In genomic region chr14:34875031-34875922, GRCh38 we compare ENCODE assay signal across 1 cellular context.
TF ChIP-seq lines count a peak whose summit lies in the region.

Gene BAZ1A (minus strand): TSS chr14:34875360. CDS start chr14:34874604, 756 bp downstream.

TF ChIP-seq in HepG2, 621 proteins besides CTCF, POLR2A, EP300 and RAD21 (continued from another document and continues in another):
- no peak for TF ChIP-seq DBP (CRISPR knock-in tag; IDR thresholded peaks at IDR 0.05; ENCODE audit: not compliant biosample characterization)
- TF ChIP-seq SP2 (CRISPR knock-in tag; IDR thresholded peaks at IDR 0.05): no peak
- peak; percentile 92 for TF ChIP-seq ZNF691 (CRISPR knock-in tag; IDR thresholded peaks at IDR 0.05; ENCODE audit: borderline replicate concordance, low read depth)
- TF ChIP-seq THRA (CRISPR knock-in tag; IDR thresholded peaks at IDR 0.05; ENCODE audit: borderline replicate concordance): peak; percentile 89
- peak; percentile 38; the same call in 1 of the 2 replicates for TF ChIP-seq ZBTB7A (CRISPR knock-in tag; IDR thresholded peaks at IDR 0.05)
- TF ChIP-seq HDAC2 (CRISPR knock-in tag; IDR thresholded peaks at IDR 0.05): peak; percentile 83
- TF ChIP-seq ZNF138 (CRISPR knock-in tag; IDR thresholded peaks at IDR 0.05; ENCODE audit: low read depth): peak; percentile 96
- 0 out of 2 replicates have a peak, but pooled peaks have one; percentile 2 for TF ChIP-seq ZFX (CRISPR knock-in tag; IDR thresholded peaks at IDR 0.05; ENCODE audit: low read depth)
- TF ChIP-seq TARDBP (CRISPR knock-in tag; IDR thresholded peaks at IDR 0.05): peak; percentile 82; the same call in 1 of the 2 replicates
- no peak for TF ChIP-seq ZNF446 (CRISPR knock-in tag; IDR thresholded peaks at IDR 0.05)
- TF ChIP-seq HNF4G (IDR thresholded peaks at IDR 0.05; ENCODE audit: borderline replicate concordance, low read depth, low read length): no peak
- 0 out of 2 replicates have a peak, but pooled peaks have one; percentile 21 for TF ChIP-seq HNF4G (CRISPR knock-in tag; IDR thresholded peaks at IDR 0.05; ENCODE audit: borderline replicate concordance, low read depth)
- TF ChIP-seq POGK (CRISPR knock-in tag; conservative IDR thresholded peaks at IDR 0.05): peak; percentile 79; the same call in 1 of the 2 replicates
- TF ChIP-seq GPN1 (CRISPR knock-in tag; IDR thresholded peaks at IDR 0.05; ENCODE audit: borderline replicate concordance): peak; percentile 96
- peak; percentile 73 for TF ChIP-seq NFYC (CRISPR knock-in tag; IDR thresholded peaks at IDR 0.05)
- peak; percentile 15; the same call in 1 of the 2 replicates for TF ChIP-seq RXRA (CRISPR knock-in tag; IDR thresholded peaks at IDR 0.05)
- peak; percentile 39; the same call in 1 of the 2 replicates for TF ChIP-seq TGIF2 (CRISPR knock-in tag; IDR thresholded peaks at IDR 0.05)
- TF ChIP-seq ZNF549 (CRISPR knock-in tag; IDR thresholded peaks at IDR 0.05): peak; percentile 5; the same call in 1 of the 2 replicates
- TF ChIP-seq ZNF180 (CRISPR knock-in tag; IDR thresholded peaks at IDR 0.05; ENCODE audit: borderline replicate concordance, low read depth): no peak
- peak; percentile 77 for TF ChIP-seq NFYB (CRISPR knock-in tag; IDR thresholded peaks at IDR 0.05)
- TF ChIP-seq GATAD2A (CRISPR knock-in tag; IDR thresholded peaks at IDR 0.05): peak; percentile 80
- TF ChIP-seq ATF7 (IDR thresholded peaks at IDR 0.05): no peak
- TF ChIP-seq ATF7 (CRISPR knock-in tag; IDR thresholded peaks at IDR 0.05): no peak
- TF ChIP-seq ZSCAN21 (CRISPR knock-in tag; IDR thresholded peaks at IDR 0.05; ENCODE audit: borderline replicate concordance): peak; percentile 90
- peak; percentile 86; the same call in 1 of the 2 replicates for TF ChIP-seq ZFP37 (CRISPR knock-in tag; IDR thresholded peaks at IDR 0.05; ENCODE audit: borderline replicate concordance)
- no peak for TF ChIP-seq ZNF770 (CRISPR knock-in tag; IDR thresholded peaks at IDR 0.05)
- no peak for TF ChIP-seq ATM (IDR thresholded peaks at IDR 0.05; ENCODE audit: borderline replicate concordance)
- TF ChIP-seq MXI1 (IDR thresholded peaks at IDR 0.05; ENCODE audit: borderline replicate concordance, low read depth, low read length): 0 out of 3 replicates have a peak, but pooled peaks have one; percentile 29
- TF ChIP-seq SNAPC2 (CRISPR knock-in tag; IDR thresholded peaks at IDR 0.05): peak; percentile 98
- TF ChIP-seq ZUFSP (CRISPR knock-in tag; IDR thresholded peaks at IDR 0.05; ENCODE audit: borderline replicate concordance): no peak
- no peak for TF ChIP-seq ZNF784 (CRISPR knock-in tag; IDR thresholded peaks at IDR 0.05; ENCODE audit: borderline replicate concordance)
- TF ChIP-seq NR0B2 (CRISPR knock-in tag; IDR thresholded peaks at IDR 0.05): peak; percentile 94
- no peak for TF ChIP-seq ZNF343 (CRISPR knock-in tag; IDR thresholded peaks at IDR 0.05)
- peak; percentile 83; the same call in 1 of the 2 replicates for TF ChIP-seq DMAP1 (CRISPR knock-in tag; IDR thresholded peaks at IDR 0.05)
- TF ChIP-seq WIZ (CRISPR knock-in tag; IDR thresholded peaks at IDR 0.05): no peak
- TF ChIP-seq ZNF543 (CRISPR knock-in tag; IDR thresholded peaks at IDR 0.05): no peak
- no peak for TF ChIP-seq TEAD2 (CRISPR knock-in tag; IDR thresholded peaks at IDR 0.05)
- TF ChIP-seq RNF2 (conservative IDR thresholded peaks at IDR 0.05; ENCODE audit: low read depth): no peak; the same call in 1 of the 2 replicates
- TF ChIP-seq LCORL (IDR thresholded peaks at IDR 0.05): no peak
- no peak for TF ChIP-seq LCORL (CRISPR knock-in tag; IDR thresholded peaks at IDR 0.05)
- TF ChIP-seq ZNF792 (CRISPR knock-in tag; IDR thresholded peaks at IDR 0.05): peak; percentile 90; the same call in 1 of the 2 replicates
- no peak for TF ChIP-seq NAIF1 (CRISPR knock-in tag; IDR thresholded peaks at IDR 0.05; ENCODE audit: borderline replicate concordance)
- no peak for TF ChIP-seq ZFP1 (CRISPR knock-in tag; IDR thresholded peaks at IDR 0.05)
- TF ChIP-seq DDIT3 (CRISPR knock-in tag; IDR thresholded peaks at IDR 0.05): 0 out of 2 replicates have a peak, but pooled peaks have one; percentile 34
- peak; percentile 72; the same call in 1 of the 2 replicates for TF ChIP-seq HINFP (CRISPR knock-in tag; IDR thresholded peaks at IDR 0.05; ENCODE audit: low read depth)
- TF ChIP-seq ZMAT3 (CRISPR knock-in tag; conservative IDR thresholded peaks at IDR 0.05): peak; percentile 76
- peak; percentile 85 for TF ChIP-seq ELF1 (CRISPR knock-in tag; IDR thresholded peaks at IDR 0.05)
- TF ChIP-seq FIP1L1 (IDR thresholded peaks at IDR 0.05; ENCODE audit: borderline replicate concordance, insufficient read depth, low read depth, low read length): 0 out of 2 replicates have a peak, but pooled peaks have one; percentile 90
- TF ChIP-seq SAP130 (CRISPR knock-in tag; IDR thresholded peaks at IDR 0.05; ENCODE audit: low read depth): peak; percentile 93
- TF ChIP-seq SOX5 (CRISPR knock-in tag; IDR thresholded peaks at IDR 0.05; ENCODE audit: borderline replicate concordance): peak; percentile 48; the same call in 1 of the 2 replicates
- 0 out of 2 replicates have a peak, but pooled peaks have one; percentile 64 for TF ChIP-seq ZNF747 (CRISPR knock-in tag; IDR thresholded peaks at IDR 0.05; ENCODE audit: borderline replicate concordance)
- TF ChIP-seq ARNT (IDR thresholded peaks at IDR 0.05): no peak
- TF ChIP-seq ZFP36 (IDR thresholded peaks at IDR 0.05; ENCODE audit: borderline replicate concordance, low read depth, low read length, partially characterized antibody): no peak
- TF ChIP-seq HOXA9 (CRISPR knock-in tag; IDR thresholded peaks at IDR 0.05; ENCODE audit: borderline replicate concordance): no peak
- no peak for TF ChIP-seq GZF1 (CRISPR knock-in tag; IDR thresholded peaks at IDR 0.05)
- TF ChIP-seq NFE2L1 (CRISPR knock-in tag; IDR thresholded peaks at IDR 0.05; ENCODE audit: borderline replicate concordance): no peak
- TF ChIP-seq E2F2 (CRISPR knock-in tag; IDR thresholded peaks at IDR 0.05; ENCODE audit: borderline replicate concordance): peak; percentile 93; the same call in 1 of the 2 replicates
- peak; percentile 79 for TF ChIP-seq ZNF335 (CRISPR knock-in tag; IDR thresholded peaks at IDR 0.05)
